Comparison of ENCODE assay signal across 2 cellular contexts in the genomic region with DNA sequence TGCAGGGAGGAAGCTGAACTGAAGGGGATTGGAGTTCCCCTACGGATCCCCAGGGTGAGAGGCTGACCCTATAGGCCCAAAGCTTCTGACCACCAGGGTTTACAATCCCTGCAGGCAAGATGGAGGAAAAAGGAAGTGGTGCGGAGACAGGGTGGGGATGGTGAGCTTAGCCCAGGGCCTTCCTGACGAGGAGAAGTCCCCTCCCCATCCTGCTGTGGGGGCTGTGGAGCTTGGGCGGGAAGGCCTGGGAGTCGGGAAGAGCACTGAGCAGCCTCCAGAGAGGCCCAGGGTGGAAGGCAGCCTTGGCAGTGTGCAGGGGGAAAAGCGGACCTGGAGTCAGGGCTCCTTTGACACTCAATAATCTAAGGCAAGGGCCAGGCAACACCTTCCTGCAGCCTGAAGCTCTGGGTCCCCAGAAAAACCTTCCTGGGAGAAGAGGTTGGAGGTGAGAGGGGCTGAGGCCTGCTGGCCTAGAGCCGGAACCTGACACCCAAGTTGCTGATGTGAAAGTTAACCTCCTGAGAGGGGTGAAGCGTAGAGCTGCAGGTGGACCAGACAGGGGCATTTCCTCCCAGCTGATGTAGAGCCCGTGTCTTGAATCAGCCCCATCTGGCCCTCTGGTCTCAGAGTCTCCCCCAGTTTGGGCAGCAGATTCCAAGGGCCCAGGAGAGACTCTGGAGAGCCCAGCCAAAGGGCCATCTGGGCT.
TF ChIP-seq lines count a peak whose summit lies in the region.

No MANE protein-coding gene starts in this region.

TF ChIP-seq in GM23338, 12 proteins besides CTCF, POLR2A, EP300 and RAD21 (continued from another document):
- TF ChIP-seq ETS1 (IDR thresholded peaks at IDR 0.05) (no peak), POLR2AphosphoS5 (IDR thresholded peaks at IDR 0.05; ENCODE audit: low read depth) (no peak)
TF ChIP-seq in GM23338: peak in this region for 0.

TF ChIP-seq in K562, 482 proteins besides CTCF, POLR2A, EP300 and RAD21 (continued from another document):
- TF ChIP-seq AFF1 (IDR thresholded peaks at IDR 0.05; ENCODE audit: low read depth in 1 of 2, partially characterized antibody in 2 of 2) (peak in 1 of 2 experiments; percentile 52), ZNF12 (CRISPR knock-in tag; IDR thresholded peaks at IDR 0.05) (no peak), CTBP1 (IDR thresholded peaks at IDR 0.05; ENCODE audit: borderline replicate concordance) (peak; percentile 33; the same call in 1 of the 2 replicates), ZNF165 (CRISPR knock-in tag; IDR thresholded peaks at IDR 0.05; ENCODE audit: borderline replicate concordance) (0 out of 2 replicates have a peak, but pooled peaks have one; percentile 47), ZNF583 (CRISPR knock-in tag; IDR thresholded peaks at IDR 0.05) (0 out of 2 replicates have a peak, but pooled peaks have one; percentile 10), ZFX (CRISPR knock-in tag; IDR thresholded peaks at IDR 0.05) (peak; percentile 64), ZNF274 (IDR thresholded peaks at IDR 0.05; ENCODE audit: borderline replicate concordance, low read depth, low read length) (no peak), PCBP1 (IDR thresholded peaks at IDR 0.05; ENCODE audit: low read depth, low read length, poor library complexity, severe bottlenecking) (no peak), PHF8 (IDR thresholded peaks at IDR 0.05; ENCODE audit: borderline replicate concordance, low read length) (peak; percentile 6; the same call in 1 of the 2 replicates), ZBTB40 (IDR thresholded peaks at IDR 0.05) (0 out of 2 replicates have a peak, but pooled peaks have one; percentile 21), ZBTB40 (CRISPR knock-in tag; IDR thresholded peaks at IDR 0.05) (no peak), ZNF263 (CRISPR knock-in tag; IDR thresholded peaks at IDR 0.05; ENCODE audit: borderline replicate concordance) (0 out of 2 replicates have a peak, but pooled peaks have one; percentile 0)
